Comparison of ENCODE assay signal across 10 cellular contexts in the genomic region with DNA sequence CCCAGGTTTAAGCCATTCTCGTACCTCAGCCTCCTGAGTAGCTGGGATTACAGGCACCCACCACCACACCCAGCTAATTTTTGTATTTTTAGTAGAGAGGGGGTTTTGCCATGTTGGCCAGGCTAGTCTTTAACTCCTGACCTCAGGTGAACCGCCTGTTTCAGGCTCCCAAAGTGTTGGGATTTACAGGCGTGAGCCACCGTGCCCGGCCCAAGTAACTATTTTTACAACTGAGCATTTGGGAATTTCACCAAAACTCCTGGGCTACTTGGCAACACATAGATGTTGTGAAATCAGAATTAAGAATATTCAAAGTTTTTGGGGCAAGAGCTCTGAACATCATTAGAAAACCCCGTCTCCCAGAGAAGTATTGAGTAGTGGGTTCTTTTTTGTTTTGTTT. TPM values are rescaled to one million over a fixed set of nuclear protein-coding genes. Genes with fewer than 3 reads are reported as not detected.
DNase-seq lines count a peak whose midpoint lies in the region; ATAC-seq and TF ChIP-seq lines count a peak whose summit lies in the region.
"Not testable (repeated sequence)": the region's sequence is repeated elsewhere in the genome, so short reads cannot be mapped to it uniquely, and the experiment has no call there.
"Had no signal": no experiment of that assay in that cellular context is flagged by ENCODE, and none has a peak within 500 bp of the region (broad histone marks: within the 10 kb centered on the region; RNA-seq: fewer than 3 reads in every experiment).

No MANE protein-coding gene starts in this region.

- TF ChIP-seq CTCF in KMS-11 (conservative IDR thresholded peaks at IDR 0.05; ENCODE audit: low read depth, low read length); dorsolateral prefrontal cortex (IDR thresholded peaks at IDR 0.05 in 54 of 56, conservative IDR thresholded peaks at IDR 0.05 in 2 of 56; ENCODE audit: low read depth in 1 of 56, partially characterized antibody in 56 of 56); osteoblast (IDR thresholded peaks at IDR 0.05; ENCODE audit: extremely low read depth, low read depth, low read length): not testable (repeated sequence)

- H2AFZ ChIP-seq in KMS-11 (ENCODE audit: low read depth); osteoblast (ENCODE audit: low read length): not testable (repeated sequence)

- H3K79me2 ChIP-seq in KMS-11 (ENCODE audit: insufficient read depth, low read depth) (peaks cover 26% of the 10 kb centered on the region), osteoblast (ENCODE audit: insufficient read depth, low read length) (peaks cover 39% of the 10 kb centered on the region)

- H3K27me3 ChIP-seq in CD4-positive, alpha-beta memory T cell (ENCODE audit: insufficient read depth, low read length); KMS-11 (ENCODE audit: insufficient read depth, low read depth); dorsolateral prefrontal cortex; osteoblast (ENCODE audit: insufficient read depth, low read length): not testable (repeated sequence)

- intact Hi-C loops in CD4-positive, alpha-beta memory T cell (cut with micrococcal nuclease), result loop anchor here (5.0 kb wide), 1 partner anchor 73 kb away; the partner anchor contains the start of gene PTPMT1
- intact Hi-C loops in dorsolateral prefrontal cortex (cut with DNase I), result loop anchor here in 1 of 2 donors (10.0 kb wide), 1 partner anchor 204 kb away; the partner anchor contains the start of gene NUP160

- peak overlapping the region in 3 of 7 donors; percentile 53 to 95 (median 84) for H3K27ac Mint-ChIP-seq in CD4-positive, alpha-beta memory T cell
- H3K27ac Mint-ChIP-seq in T-helper 2 cell treated with Interferon-gamma antibody and Interleukin-4, amounts not matched to agents 5 μg/mL and 100 μg/mL, for 36 hours; activated naive CD4-positive, alpha-beta T cell treated with anti-CD3 and anti-CD28 coated beads, Interleukin-2, amount 10 ng/mL, durations not matched to agents 7 days and 5 days: not testable (repeated sequence)

- not testable (repeated sequence) for H3K9me3 Mint-ChIP-seq in CD4-positive, alpha-beta memory T cell; T-helper 2 cell treated with Interferon-gamma antibody and Interleukin-4, amounts not matched to agents 5 μg/mL and 100 μg/mL, for 36 hours; activated naive CD4-positive, alpha-beta T cell treated with anti-CD3 and anti-CD28 coated beads, Interleukin-2, amount 10 ng/mL, durations not matched to agents 7 days and 5 days

- not testable (repeated sequence) for DNase-seq in CD4-positive, alpha-beta memory T cell; T-helper 2 cell treated with Interferon-gamma antibody and Interleukin-4, amounts not matched to agents 5 μg/mL and 100 μg/mL, for 36 hours (ENCODE audit: low spot score); activated naive CD4-positive, alpha-beta T cell treated with anti-CD3 and anti-CD28 coated beads, Interleukin-2, amount 10 ng/mL, durations not matched to agents 7 days and 5 days; osteoblast (ENCODE audit: insufficient read length, low spot score, missing footprints)
- DNase-seq in dorsolateral prefrontal cortex (peak in 1 of 10 donors; percentile 20), left lobe of liver (ENCODE audit: low spot score) (peak; percentile 48)

- CTCF ChIA-PET in CD4-positive, alpha-beta memory T cell (lab: Charles Lee; ENCODE audit: partially characterized antibody), result not testable (repeated sequence)
- CTCF ChIA-PET in activated naive CD4-positive, alpha-beta T cell treated with anti-CD3 and anti-CD28 coated beads, Interleukin-2, amount 10 ng/mL, durations not matched to agents 7 days and 5 days (lab: Charles Lee), result interaction anchor here (1.4 kb wide), 1 partner anchor 75 kb away, joined by 4 read pairs; the partner anchor contains the start of gene AGBL2

- not testable (repeated sequence) for H3K4me3 ChIP-seq in CD4-positive, alpha-beta memory T cell (ENCODE audit: low read length in 2 of 2); KMS-11 (IDR thresholded peaks at IDR 0.05; ENCODE audit: insufficient read depth, low read depth, low read length); osteoblast (ENCODE audit: insufficient read depth, low read length)
- H3K4me3 ChIP-seq in dorsolateral prefrontal cortex, result peak overlapping the region in 32 of 59 donors; percentile 35 to 100 (median 92)

- POLR2A ChIA-PET in CD4-positive, alpha-beta memory T cell (lab: Charles Lee; ENCODE audit: partially characterized antibody), result interaction anchor here (2.4 kb wide), 1 partner anchor 75 kb away, joined by 7 read pairs; the partner anchor contains the start of gene AGBL2

- H3K9me3 ChIP-seq in CD4-positive, alpha-beta memory T cell (ENCODE audit: control insufficient read depth in 1 of 2, low read length in 2 of 2); osteoblast (ENCODE audit: low read depth, low read length): not testable (repeated sequence)

- ATAC-seq in left lobe of liver, result peak; percentile 3

- not testable (repeated sequence) for H3K9ac ChIP-seq in KMS-11

- H3K36me3 Mint-ChIP-seq in CD4-positive, alpha-beta memory T cell, result peaks cover 18 to 27% of the 10 kb centered on the region in 2 donors
- peaks cover 26% of the 10 kb centered on the region for H3K36me3 Mint-ChIP-seq in T-helper 2 cell treated with Interferon-gamma antibody and Interleukin-4, amounts not matched to agents 5 μg/mL and 100 μg/mL, for 36 hours (ENCODE audit: low read depth)
- peaks cover 29% of the 10 kb centered on the region for H3K36me3 Mint-ChIP-seq in activated naive CD4-positive, alpha-beta T cell treated with anti-CD3 and anti-CD28 coated beads, Interleukin-2, amount 10 ng/mL, durations not matched to agents 7 days and 5 days

- H3K4me3 Mint-ChIP-seq in CD4-positive, alpha-beta memory T cell, result peak overlapping the region in 7 of 8 donors; percentile 10 to 98 (median 35)
- H3K4me3 Mint-ChIP-seq in T-helper 2 cell treated with Interferon-gamma antibody and Interleukin-4, amounts not matched to agents 5 μg/mL and 100 μg/mL, for 36 hours, result peak overlapping the region; percentile 90
- peak overlapping the region; percentile 95 for H3K4me3 Mint-ChIP-seq in activated naive CD4-positive, alpha-beta T cell treated with anti-CD3 and anti-CD28 coated beads, Interleukin-2, amount 10 ng/mL, durations not matched to agents 7 days and 5 days

- not testable (repeated sequence) for H4K20me1 ChIP-seq in KMS-11 (ENCODE audit: insufficient read depth); osteoblast (ENCODE audit: insufficient read depth, low read length)

- H3K27ac ChIP-seq in CD4-positive, alpha-beta memory T cell (ENCODE audit: low read depth, low read length); KMS-11; osteoblast (ENCODE audit: low read depth, low read length): not testable (repeated sequence)
- peak overlapping the region in 27 of 59 donors; percentile 90 to 100 (median 97) for H3K27ac ChIP-seq in dorsolateral prefrontal cortex

- peaks cover 23% of the 10 kb centered on the region for H3K4me1 ChIP-seq in CD4-positive, alpha-beta memory T cell (ENCODE audit: insufficient read depth, low read length)
- peaks cover 14% of the 10 kb centered on the region for H3K4me1 ChIP-seq in KMS-11 (ENCODE audit: low read depth, poor library complexity, severe bottlenecking)
- peaks cover 12% of the 10 kb centered on the region for H3K4me1 ChIP-seq in osteoblast (ENCODE audit: insufficient read depth, low read length)

- H3K36me3 ChIP-seq in CD4-positive, alpha-beta memory T cell (ENCODE audit: insufficient read depth, low read length), result not testable (repeated sequence)
- peaks cover 12% of the 10 kb centered on the region; the same call in 1 of the 2 replicates for H3K36me3 ChIP-seq in KMS-11 (ENCODE audit: insufficient read depth)
- H3K36me3 ChIP-seq in osteoblast (ENCODE audit: insufficient read depth, low read length), result peaks cover 28% of the 10 kb centered on the region

- H3K4me2 ChIP-seq in KMS-11 (peak overlapping the region; percentile 72; the same call in 1 of the 2 replicates), osteoblast (ENCODE audit: insufficient read depth, low read length) (peak overlapping the region; percentile 30)

- peaks cover 11 to 31% (median 18%) of the 10 kb centered on the region in 4 donors for H3K4me1 Mint-ChIP-seq in CD4-positive, alpha-beta memory T cell
- peaks cover 17% of the 10 kb centered on the region for H3K4me1 Mint-ChIP-seq in T-helper 2 cell treated with Interferon-gamma antibody and Interleukin-4, amounts not matched to agents 5 μg/mL and 100 μg/mL, for 36 hours (ENCODE audit: low read depth)
- H3K4me1 Mint-ChIP-seq in activated naive CD4-positive, alpha-beta T cell treated with anti-CD3 and anti-CD28 coated beads, Interleukin-2, amount 10 ng/mL, durations not matched to agents 7 days and 5 days, result peaks cover 30% of the 10 kb centered on the region

- not testable (repeated sequence) for H3K27me3 Mint-ChIP-seq in CD4-positive, alpha-beta memory T cell; T-helper 2 cell treated with Interferon-gamma antibody and Interleukin-4, amounts not matched to agents 5 μg/mL and 100 μg/mL, for 36 hours (ENCODE audit: low read depth); activated naive CD4-positive, alpha-beta T cell treated with anti-CD3 and anti-CD28 coated beads, Interleukin-2, amount 10 ng/mL, durations not matched to agents 7 days and 5 days

RNA-seq across cellular contexts. Expression of gene MTCH2, which starts 1.9 kb away (rescaled TPM):
- 10 to 100 TPM; 23.6 to 23.9 TPM for total RNA-seq in CD4-positive, alpha-beta memory T cell
- 10 to 100 TPM; 58.8 to 66.8 TPM for polyA plus RNA-seq in CD4-positive, alpha-beta memory T cell
- total RNA-seq in dorsolateral prefrontal cortex (10 to 100 TPM; 29.3 to 92.1 (median 64.1) TPM), left lobe of liver (150 TPM), osteoblast (69.5 and 74.9 TPM in 2 replicates)

RNA-seq across cellular contexts. Expression of gene C1QTNF4, which starts 46.3 kb away (rescaled TPM):
- total RNA-seq in CD4-positive, alpha-beta memory T cell, result under 1 TPM; 0.44 to 0.61 TPM
- not detected for polyA plus RNA-seq in CD4-positive, alpha-beta memory T cell
- total RNA-seq in dorsolateral prefrontal cortex, result 10 to 100 TPM; 23.7 to 93.5 (median 63.9) TPM
- total RNA-seq in left lobe of liver, result 0.45 TPM
- 0.36 TPM in 1 of 2 replicates, not detected in the other for total RNA-seq in osteoblast
- total RNA-seq: HT1080 had no signal

RNA-seq across cellular contexts. Expression of gene FAM180B, which starts 54.0 kb away (rescaled TPM):
- under 1 TPM in 1 of 2 experiments, not detected in 1; 0.25 TPM for total RNA-seq in CD4-positive, alpha-beta memory T cell
- not detected for polyA plus RNA-seq in CD4-positive, alpha-beta memory T cell
- 1 to 10 TPM in 3 of 120 experiments, under 1 TPM in 43, not detected in 74; 0.29 to 1.2 (median 0.50) TPM for total RNA-seq in dorsolateral prefrontal cortex
- not detected for total RNA-seq in left lobe of liver
- not detected in 2 replicates for total RNA-seq in osteoblast
- total RNA-seq: HT1080, mononuclear cell, ovary had no signal

Comparison
In these comparisons a context has a peak if more than half of its experiments do, and no peak if none do; other contexts are left out.
1. H3K4me3 Mint-ChIP-seq: peak in every context shown above with its lines; median percentile 95 in activated naive CD4-positive, alpha-beta T cell treated with anti-CD3 and anti-CD28 coated beads, Interleukin-2, amount 10 ng/mL, durations not matched to agents 7 days and 5 days; 90 in T-helper 2 cell treated with Interferon-gamma antibody and Interleukin-4, amounts not matched to agents 5 μg/mL and 100 μg/mL, for 36 hours; 35 in CD4-positive, alpha-beta memory T cell.
2. RNA of gene C1QTNF4, which starts 46.3 kb away (total RNA-seq): 23.7 to 93.5 TPM in dorsolateral prefrontal cortex; 0.44 to 0.61 TPM in CD4-positive, alpha-beta memory T cell, 0.45 TPM in left lobe of liver (single experiment) and 0.36 TPM in osteoblast; every median in the first group is over 10 times any median in the second.